ENCODE assay signal across 9 cellular contexts in genomic region chr7:263483-264351, GRCh38. TPM values are rescaled to one million over a fixed set of nuclear protein-coding genes. Genes with fewer than 3 reads are reported as not detected.
DNase-seq lines count a peak whose midpoint lies in the region; ATAC-seq and TF ChIP-seq lines count a peak whose summit lies in the region.
"Not testable (repeated sequence)": the region's sequence is repeated elsewhere in the genome, so short reads cannot be mapped to it uniquely, and the experiment has no call there.
"Had no signal": no experiment of that assay in that cellular context is flagged by ENCODE, and none has a peak within 500 bp of the region (broad histone marks: within the 10 kb centered on the region; RNA-seq: fewer than 3 reads in every experiment).

No MANE protein-coding gene starts in this region.

- H3K27ac ChIP-seq in BLaER1 treated with 17β-estradiol and CSF1 and Interleukin-3, amounts not matched to agents 10 nM and 100 nM = peak overlapping the region in 8 of 11 experiments; percentile 24 to 57 (median 34); a peak in 9 of 22 replicates
- not testable (repeated sequence) for H3K27ac ChIP-seq in naive thymus-derived CD4-positive, alpha-beta T cell (ENCODE audit: low read depth, low read length)

- peaks cover 27 to 39% (median 32%) of the 10 kb centered on the region in 11 experiments for H3K36me3 ChIP-seq in BLaER1 treated with 17β-estradiol and CSF1 and Interleukin-3, amounts not matched to agents 10 nM and 100 nM
- H3K36me3 ChIP-seq in naive thymus-derived CD4-positive, alpha-beta T cell (ENCODE audit: control insufficient read depth in 2 of 3, insufficient read depth in 3 of 3, low read length in 3 of 3) = not testable (repeated sequence)

- CTCF ChIA-PET in activated CD4-positive, alpha-beta T cell treated with anti-CD3 and anti-CD28 coated beads for 36 hours (lab: Charles Lee) = interaction anchor here (0.6 to 1.0 kb wide), 3 partner anchors 13 to 646 kb away, joined by 3 read pairs; no protein-coding TSS in a partner anchor
- CTCF ChIA-PET in naive thymus-derived CD4-positive, alpha-beta T cell (lab: Charles Lee) = not testable (repeated sequence)

- ATAC-seq in activated CD4-positive, alpha-beta T cell treated with anti-CD3 and anti-CD28 coated beads for 36 hours = peak; percentile 60
- peak; percentile 61 for ATAC-seq in naive thymus-derived CD4-positive, alpha-beta T cell

- peaks cover 42 to 53% (median 42%) of the 10 kb centered on the region in 11 experiments for H3K9me3 ChIP-seq in BLaER1 treated with 17β-estradiol and CSF1 and Interleukin-3, amounts not matched to agents 10 nM and 100 nM (replicated peaks in 1 of 11)
- not testable (repeated sequence) for H3K9me3 ChIP-seq in naive thymus-derived CD4-positive, alpha-beta T cell (ENCODE audit: control insufficient read depth in 2 of 3, low read length in 3 of 3)

- H3K4me1 Mint-ChIP-seq in activated CD4-positive, alpha-beta T cell treated with anti-CD3 and anti-CD28 coated beads for 36 hours; activated naive CD8-positive, alpha-beta T cell treated with anti-CD3 and anti-CD28 coated beads for 36 hours: not testable (repeated sequence)
- H3K4me1 Mint-ChIP-seq in naive thymus-derived CD4-positive, alpha-beta T cell = peaks cover 0 to 14% (median 4%) of the 10 kb centered on the region in 7 donors

- H3K36me3 Mint-ChIP-seq in activated CD4-positive, alpha-beta T cell treated with anti-CD3 and anti-CD28 coated beads for 36 hours (ENCODE audit: low read depth); activated naive CD8-positive, alpha-beta T cell treated with anti-CD3 and anti-CD28 coated beads for 36 hours; naive thymus-derived CD4-positive, alpha-beta T cell: not testable (repeated sequence)

- intact Hi-C loops in activated CD4-positive, alpha-beta T cell treated with anti-CD3 and anti-CD28 coated beads for 36 hours (cut with DNase I, micrococcal nuclease) = loop anchor here in 1 of 2 experiments (2.0 kb wide), 1 partner anchor 115 kb away; no protein-coding TSS in a partner anchor
- intact Hi-C loops in naive thymus-derived CD4-positive, alpha-beta T cell (cut with micrococcal nuclease) = not testable (repeated sequence)

- not testable (repeated sequence) for H3K9ac ChIP-seq in BLaER1 treated with 17β-estradiol and CSF1 and Interleukin-3, amounts not matched to agents 10 nM and 100 nM

- TF ChIP-seq CTCF in GM20000 (IDR thresholded peaks at IDR 0.05; ENCODE audit: extremely low read depth, missing control alignments) = peak; percentile 74
- peak; percentile 0 for TF ChIP-seq CTCF in fibroblast of mammary gland (conservative IDR thresholded peaks at IDR 0.05; ENCODE audit: control insufficient read depth, insufficient read depth, low read depth, low read length)

- H3K27me3 Mint-ChIP-seq in activated CD4-positive, alpha-beta T cell treated with anti-CD3 and anti-CD28 coated beads for 36 hours; activated naive CD8-positive, alpha-beta T cell treated with anti-CD3 and anti-CD28 coated beads for 36 hours; naive thymus-derived CD4-positive, alpha-beta T cell: not testable (repeated sequence)

- not testable (repeated sequence) for H3K4me3 ChIP-seq in BLaER1 treated with 17β-estradiol and CSF1 and Interleukin-3, amounts not matched to agents 10 nM and 100 nM; fibroblast of mammary gland (ENCODE audit: control insufficient read depth, low read depth, low read length); naive thymus-derived CD4-positive, alpha-beta T cell (ENCODE audit: low read length)

- not testable (repeated sequence) for H3K9me3 Mint-ChIP-seq in activated CD4-positive, alpha-beta T cell treated with anti-CD3 and anti-CD28 coated beads for 36 hours (ENCODE audit: low read depth); activated naive CD8-positive, alpha-beta T cell treated with anti-CD3 and anti-CD28 coated beads for 36 hours; naive thymus-derived CD4-positive, alpha-beta T cell

- POLR2A ChIA-PET in activated CD4-positive, alpha-beta T cell treated with anti-CD3 and anti-CD28 coated beads for 36 hours (lab: Charles Lee); naive thymus-derived CD4-positive, alpha-beta T cell (lab: Charles Lee): not testable (repeated sequence)

- H3K27me3 ChIP-seq in BLaER1 treated with 17β-estradiol and CSF1 and Interleukin-3, amounts not matched to agents 10 nM and 100 nM; naive thymus-derived CD4-positive, alpha-beta T cell (ENCODE audit: control insufficient read depth in 2 of 2, insufficient read depth in 2 of 2, low read length in 2 of 2): not testable (repeated sequence)

- DNase-seq in GM20000 (ENCODE audit: low spot score); fibroblast of mammary gland (ENCODE audit: low read depth): not testable (repeated sequence)
- peak; percentile 54 for DNase-seq in NOMO-1 treated with dmso at 0.1 percent for 144 hours (lab: John Stamatoyannopoulos, UW; ENCODE audit: unreplicated experiment)
- peak; percentile 73 for DNase-seq in activated CD4-positive, alpha-beta T cell treated with anti-CD3 and anti-CD28 coated beads for 36 hours
- peak; percentile 59 for DNase-seq in activated naive CD8-positive, alpha-beta T cell treated with anti-CD3 and anti-CD28 coated beads for 36 hours
- DNase-seq in naive thymus-derived CD4-positive, alpha-beta T cell = peak; percentile 15 to 66 (median 49)
- peak in 2 of 3 donors; percentile 28 to 79 for DNase-seq in stimulated activated CD4-positive, alpha-beta T cell treated with anti-CD3 and anti-CD28 coated beads, TNF-alpha, amount 100 ng/mL, for 48 hours (ENCODE audit: low read depth in 3 of 3)

- not testable (repeated sequence) for H3K4me3 Mint-ChIP-seq in activated CD4-positive, alpha-beta T cell treated with anti-CD3 and anti-CD28 coated beads for 36 hours; activated naive CD8-positive, alpha-beta T cell treated with anti-CD3 and anti-CD28 coated beads for 36 hours
- H3K4me3 Mint-ChIP-seq in naive thymus-derived CD4-positive, alpha-beta T cell = peak overlapping the region in 2 of 10 donors; percentile 45 to 76

- not testable (repeated sequence) for H3K27ac Mint-ChIP-seq in activated CD4-positive, alpha-beta T cell treated with anti-CD3 and anti-CD28 coated beads for 36 hours; activated naive CD8-positive, alpha-beta T cell treated with anti-CD3 and anti-CD28 coated beads for 36 hours
- peak overlapping the region in 2 of 9 donors; percentile 59 to 67 for H3K27ac Mint-ChIP-seq in naive thymus-derived CD4-positive, alpha-beta T cell

- peak overlapping the region in 2 of 11 experiments; percentile 32 to 37; a peak in 2 of 22 replicates for H3K4me2 ChIP-seq in BLaER1 treated with 17β-estradiol and CSF1 and Interleukin-3, amounts not matched to agents 10 nM and 100 nM

- H3K4me1 ChIP-seq in BLaER1 treated with 17β-estradiol and CSF1 and Interleukin-3, amounts not matched to agents 10 nM and 100 nM = peaks cover 0 to 16% (median 4%) of the 10 kb centered on the region in 10 experiments; a peak in 7 of 20 replicates
- H3K4me1 ChIP-seq in naive thymus-derived CD4-positive, alpha-beta T cell (ENCODE audit: control insufficient read depth in 2 of 2, insufficient read depth in 2 of 2, low read length in 2 of 2) = not testable (repeated sequence)

- peaks cover 0 to 19% (median 0%) of the 10 kb centered on the region in 11 experiments; a peak in 3 of 22 replicates for H4K20me1 ChIP-seq in BLaER1 treated with 17β-estradiol and CSF1 and Interleukin-3, amounts not matched to agents 10 nM and 100 nM

RNA-seq across cellular contexts. Expression of gene FOXL3, which starts 26.3 kb away (rescaled TPM):
- total RNA-seq in activated CD4-positive, alpha-beta T cell treated with anti-CD3 and anti-CD28 coated beads for 36 hours = not detected
- not detected for total RNA-seq in activated naive CD8-positive, alpha-beta T cell treated with anti-CD3 and anti-CD28 coated beads for 36 hours
- not detected for total RNA-seq in naive thymus-derived CD4-positive, alpha-beta T cell
- polyA plus RNA-seq in naive thymus-derived CD4-positive, alpha-beta T cell = not detected
- total RNA-seq: fibroblast of lung had no signal
- polyA plus RNA-seq: fibroblast of lung had no signal
